10 cellular contexts compared by ENCODE assay signal in the genomic region with DNA sequence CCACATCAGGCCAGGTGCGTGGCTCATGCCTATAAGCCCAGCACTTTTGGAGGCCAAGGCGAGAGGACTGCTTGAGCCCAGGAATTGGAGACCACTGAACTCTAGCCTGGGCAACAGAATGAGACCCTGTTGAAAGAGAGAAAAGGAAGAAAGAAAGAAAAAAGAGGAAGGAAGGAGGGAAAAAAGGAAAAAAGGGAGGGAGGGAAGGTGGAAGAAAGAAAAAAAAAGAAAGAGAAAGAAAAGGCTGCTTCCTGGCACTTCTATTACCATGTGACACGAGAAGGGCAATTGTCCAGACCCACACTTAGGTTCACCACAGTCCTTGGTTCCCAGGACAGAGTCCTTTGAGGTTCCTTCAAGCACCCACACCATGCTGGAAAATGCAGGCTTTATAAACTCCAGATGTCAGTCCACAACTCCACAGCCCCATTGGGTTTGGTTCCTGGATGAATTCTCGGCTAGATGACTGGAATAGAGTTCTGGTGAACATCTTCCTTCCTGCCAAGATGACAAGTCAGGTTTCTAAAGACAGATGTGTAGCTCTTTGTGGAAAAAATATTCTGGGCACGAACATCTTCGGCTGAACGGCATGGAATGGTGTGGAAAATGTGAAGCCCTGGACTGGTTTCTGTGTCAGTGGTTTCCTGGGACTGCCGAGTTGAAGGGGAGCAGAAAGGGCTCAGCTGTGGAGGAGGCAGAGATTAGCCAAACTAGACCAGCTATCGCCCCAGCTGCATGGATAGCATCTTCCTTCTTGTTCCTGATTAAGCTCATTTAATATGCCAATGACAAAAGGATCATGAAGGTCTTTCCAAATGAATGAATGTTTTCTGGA. TPM values are rescaled to one million over a fixed set of nuclear protein-coding genes. Genes with fewer than 3 reads are reported as not detected.
DNase-seq lines count a peak whose midpoint lies in the region; ATAC-seq, FAIRE-seq and TF ChIP-seq lines count a peak whose summit lies in the region.
"Had no signal": no experiment of that assay in that cellular context is flagged by ENCODE, and none has a peak within 500 bp of the region (broad histone marks: within the 10 kb centered on the region; RNA-seq: fewer than 3 reads in every experiment).

No MANE protein-coding gene starts in this region.

- TF ChIP-seq EP300 in gastroesophageal sphincter (IDR thresholded peaks at IDR 0.05) = no peak

- peaks cover 18% of the 10 kb centered on the region for H3K36me3 ChIP-seq in PC-9 (ENCODE audit: low read depth)
- H3K36me3 ChIP-seq in gastroesophageal sphincter = peaks cover 0 to 3% of the 10 kb centered on the region in 2 donors
- no peaks in the 10 kb centered on the region for H3K36me3 ChIP-seq in thoracic aorta

- 42 to 53% methylated on average over 6 to 8 of the region's 9 CpGs for WGBS in gastroesophageal sphincter (ENCODE audit: low coverage in 1 of 2), 2 donors

- H3K27ac ChIP-seq in PC-9 = peak overlapping the region; percentile 12; the same call in 1 of the 2 replicates
- H3K27ac ChIP-seq in gastroesophageal sphincter = peak overlapping the region in 3 of 4 donors; percentile 2 to 53 (median 36)
- peak overlapping the region; percentile 1 to 57 for H3K27ac ChIP-seq in thoracic aorta

- no peak overlapping the region for H2AFZ ChIP-seq in PC-9

- DNase-seq in activated CD8-positive, alpha-beta T cell treated with anti-CD3 and anti-CD28 coated beads for 36 hours = no peak
- DNase-seq in activated CD8-positive, alpha-beta T cell treated with anti-CD3 and anti-CD28 coated beads, Interleukin-2, amount 10 ng/mL, durations not matched to agents 7 days and 5 days = no peak
- DNase-seq in PC-9 (no peak), thoracic aorta (ENCODE audit: low spot score) (no peak), GM12891 (ENCODE audit: insufficient read length, low spot score) (no peak), NCI-H2029 (lab: John Stamatoyannopoulos, UW) (no peak), NCI-H2196 (lab: John Stamatoyannopoulos, UW; ENCODE audit: unreplicated experiment) (no peak)

- intact Hi-C loops in activated CD8-positive, alpha-beta T cell treated with anti-CD3 and anti-CD28 coated beads for 36 hours (cut with micrococcal nuclease) = loop anchor here (1.0 kb wide), 1 partner anchor 127 kb away; no protein-coding TSS in a partner anchor
- intact Hi-C loops in PC-9 (cut with micrococcal nuclease; ENCODE audit: unreplicated experiment) = loop anchor here (1.0 to 5.0 kb wide), 2 partner anchors 55 to 127 kb away; no protein-coding TSS in a partner anchor

- ATAC-seq in activated CD8-positive, alpha-beta T cell treated with anti-CD3 and anti-CD28 coated beads for 36 hours = no peak
- ATAC-seq in activated CD8-positive, alpha-beta T cell treated with anti-CD3 and anti-CD28 coated beads, Interleukin-2, amount 10 ng/mL, durations not matched to agents 7 days and 5 days = no peak
- peak; percentile 26 for ATAC-seq in gastroesophageal sphincter
- ATAC-seq in thoracic aorta (ENCODE audit: insufficient number of reproducible peaks, low FRiP score, low read depth) = no peak

- no TSS peak for BruUV-seq in PC-9 (replicated peaks; lab: Mats Ljungman, UMichigan)

- no peaks in the 10 kb centered on the region for H3K27me3 Mint-ChIP-seq in activated CD8-positive, alpha-beta T cell treated with anti-CD3 and anti-CD28 coated beads for 36 hours
- no peaks in the 10 kb centered on the region for H3K27me3 Mint-ChIP-seq in activated CD8-positive, alpha-beta T cell treated with anti-CD3 and anti-CD28 coated beads, Interleukin-2, amount 10 ng/mL, durations not matched to agents 7 days and 5 days (ENCODE audit: low read depth)
- H3K27me3 Mint-ChIP-seq: central memory CD8-positive, alpha-beta T cell had no signal

- H4K20me1 ChIP-seq in PC-9 (ENCODE audit: insufficient read depth) = no peaks in the 10 kb centered on the region

- no peak overlapping the region for H3K4me2 ChIP-seq in PC-9

- peaks cover 11% of the 10 kb centered on the region; the same call in 1 of the 2 replicates for H3F3A ChIP-seq in PC-9 (ENCODE audit: insufficient read depth, low read depth)

- H3K9me3 Mint-ChIP-seq in activated CD8-positive, alpha-beta T cell treated with anti-CD3 and anti-CD28 coated beads for 36 hours = no peaks in the 10 kb centered on the region
- H3K9me3 Mint-ChIP-seq in activated CD8-positive, alpha-beta T cell treated with anti-CD3 and anti-CD28 coated beads, Interleukin-2, amount 10 ng/mL, durations not matched to agents 7 days and 5 days (ENCODE audit: insufficient read depth) = no peaks in the 10 kb centered on the region
- H3K9me3 Mint-ChIP-seq: central memory CD8-positive, alpha-beta T cell; neural crest cell had no signal

- H3K9me3 ChIP-seq in PC-9 (ENCODE audit: insufficient read depth, low read depth) (no peaks in the 10 kb centered on the region), gastroesophageal sphincter (no peaks in the 10 kb centered on the region), thoracic aorta (no peaks in the 10 kb centered on the region)

- no peak overlapping the region for H3K4me3 Mint-ChIP-seq in activated CD8-positive, alpha-beta T cell treated with anti-CD3 and anti-CD28 coated beads for 36 hours
- H3K4me3 Mint-ChIP-seq in activated CD8-positive, alpha-beta T cell treated with anti-CD3 and anti-CD28 coated beads, Interleukin-2, amount 10 ng/mL, durations not matched to agents 7 days and 5 days = no peak overlapping the region
- H3K4me3 Mint-ChIP-seq: central memory CD8-positive, alpha-beta T cell; neural crest cell had no signal

- CTCF ChIA-PET in activated CD8-positive, alpha-beta T cell treated with anti-CD3 and anti-CD28 coated beads for 36 hours (lab: Charles Lee) = interaction anchor here (0.7 to 17.9 kb wide), 56 partner anchors 9 to 246 kb away, joined by 3 to 364 read pairs (median 6); a partner anchor contains a TSS
- CTCF ChIA-PET in activated CD8-positive, alpha-beta T cell treated with anti-CD3 and anti-CD28 coated beads, Interleukin-2, amount 10 ng/mL, durations not matched to agents 7 days and 5 days (lab: Charles Lee) = interaction anchor here (0.7 to 10.1 kb wide), 49 partner anchors 9 to 193 kb away, joined by 3 to 158 read pairs (median 7); a partner anchor contains a TSS
- CTCF ChIA-PET in PC-9 (lab: Charles Lee) = interaction anchor here (0.6 to 1.3 kb wide), 11 partner anchors 18 to 1737 kb away, joined by 3 to 13 read pairs (median 4); no protein-coding TSS in a partner anchor

- H3K4me1 Mint-ChIP-seq in activated CD8-positive, alpha-beta T cell treated with anti-CD3 and anti-CD28 coated beads for 36 hours (ENCODE audit: low read depth) = peaks cover 19% of the 10 kb centered on the region
- peaks cover 24% of the 10 kb centered on the region for H3K4me1 Mint-ChIP-seq in activated CD8-positive, alpha-beta T cell treated with anti-CD3 and anti-CD28 coated beads, Interleukin-2, amount 10 ng/mL, durations not matched to agents 7 days and 5 days (ENCODE audit: low read depth)
- H3K4me1 Mint-ChIP-seq: central memory CD8-positive, alpha-beta T cell had no signal

- no peaks in the 10 kb centered on the region for H3K27me3 ChIP-seq in PC-9 (ENCODE audit: insufficient read depth, low read depth)
- no peaks in the 10 kb centered on the region for H3K27me3 ChIP-seq in gastroesophageal sphincter
- no peaks in the 10 kb centered on the region for H3K27me3 ChIP-seq in thoracic aorta (replicated peaks; ENCODE audit: insufficient read depth)

- no peaks in the 10 kb centered on the region for H3K36me3 Mint-ChIP-seq in activated CD8-positive, alpha-beta T cell treated with anti-CD3 and anti-CD28 coated beads for 36 hours (ENCODE audit: low read depth)
- H3K36me3 Mint-ChIP-seq in activated CD8-positive, alpha-beta T cell treated with anti-CD3 and anti-CD28 coated beads, Interleukin-2, amount 10 ng/mL, durations not matched to agents 7 days and 5 days (ENCODE audit: low read depth) = peaks cover 3% of the 10 kb centered on the region

- peak overlapping the region; percentile 36 for H3K27ac Mint-ChIP-seq in activated CD8-positive, alpha-beta T cell treated with anti-CD3 and anti-CD28 coated beads for 36 hours
- H3K27ac Mint-ChIP-seq in activated CD8-positive, alpha-beta T cell treated with anti-CD3 and anti-CD28 coated beads, Interleukin-2, amount 10 ng/mL, durations not matched to agents 7 days and 5 days = no peak overlapping the region

- H3K9me2 ChIP-seq in PC-9 (ENCODE audit: insufficient read depth) = no peaks in the 10 kb centered on the region

- H3K4me1 ChIP-seq in PC-9 (replicated peaks; ENCODE audit: insufficient read depth) (no peaks in the 10 kb centered on the region), gastroesophageal sphincter (peaks cover 0 to 9% (median 0%) of the 10 kb centered on the region in 3 donors), thoracic aorta (ENCODE audit: control insufficient read depth in 1 of 2, low read depth in 2 of 2) (peaks cover 2 to 6% of the 10 kb centered on the region in 2 donors)

- POLR2A ChIA-PET in activated CD8-positive, alpha-beta T cell treated with anti-CD3 and anti-CD28 coated beads for 36 hours (lab: Charles Lee) = interaction anchor here (0.7 to 1.9 kb wide), 5 partner anchors 31 to 130 kb away, joined by 3 to 9 read pairs (median 3); a partner anchor contains a TSS
- POLR2A ChIA-PET in activated CD8-positive, alpha-beta T cell treated with anti-CD3 and anti-CD28 coated beads, Interleukin-2, amount 10 ng/mL, durations not matched to agents 7 days and 5 days (lab: Charles Lee) = interaction anchor here (0.8 to 1.7 kb wide), 4 partner anchors 13 to 196 kb away, joined by 3 to 6 read pairs (median 3); no protein-coding TSS in a partner anchor
- POLR2A ChIA-PET in PC-9 (lab: Charles Lee; ENCODE audit: unreplicated experiment) = interaction anchor here (0.6 kb wide), 1 partner anchor 121 kb away, joined by 7 read pairs; no protein-coding TSS in a partner anchor

- no peaks in the 10 kb centered on the region; the same call in 1 of the 2 replicates for H3K79me2 ChIP-seq in PC-9 (ENCODE audit: low read depth)

- no peak for TF ChIP-seq CTCF in activated CD8-positive, alpha-beta T cell treated with anti-CD3 and anti-CD28 coated beads for 36 hours (IDR thresholded peaks at IDR 0.05)
- TF ChIP-seq CTCF in PC-9 (conservative IDR thresholded peaks at IDR 0.05) (no peak), gastroesophageal sphincter (IDR thresholded peaks at IDR 0.05) (no peak), thoracic aorta (IDR thresholded peaks at IDR 0.05) (no peak)

- no peak for FAIRE-seq in GM12891 (lab: Jason Lieb, UNC)

- H3K4me3 ChIP-seq in PC-9 (no peak overlapping the region), gastroesophageal sphincter (no peak overlapping the region), thoracic aorta (peak overlapping the region; percentile 11)

- no peak for TF ChIP-seq POLR2A in gastroesophageal sphincter (IDR thresholded peaks at IDR 0.05)
- no peak for TF ChIP-seq POLR2A in GM12891 (IDR thresholded peaks at IDR 0.05; ENCODE audit: low read depth, low read length)

TF ChIP-seq in GM12891, 5 proteins besides CTCF, POLR2A, EP300 and RAD21 (continues in another document):
- no peak for TF ChIP-seq POLR2AphosphoS5 (IDR thresholded peaks at IDR 0.05; ENCODE audit: low read depth, low read length)

RNA-seq across cellular contexts. Expression of a gene that starts 32.5 kb away (rescaled TPM):
- total RNA-seq in activated CD8-positive, alpha-beta T cell treated with anti-CD3 and anti-CD28 coated beads for 36 hours = 1 to 10 TPM; 5.2 to 6.7 TPM
- 1 to 10 TPM; 7.4 to 7.6 TPM for total RNA-seq in activated CD8-positive, alpha-beta T cell treated with anti-CD3 and anti-CD28 coated beads, Interleukin-2, amount 10 ng/mL, durations not matched to agents 7 days and 5 days
- total RNA-seq in PC-9 (2021) = 84.6 and 90.4 TPM in 2 replicates
- 10 to 100 TPM; 18.7 to 26.1 (median 23.2) TPM for total RNA-seq in gastroesophageal sphincter
- total RNA-seq in thoracic aorta = 10 to 100 TPM; 47.4 to 57.4 TPM
- polyA plus RNA-seq in GM12891 (2012; ENCODE audit: low read depth, missing spikeins) = 3.2 TPM
